15 cellular contexts compared by ENCODE assay signal in genomic region chr14:74570696-74571095, GRCh38. TPM values are rescaled to one million over a fixed set of nuclear protein-coding genes. Genes with fewer than 3 reads are reported as not detected.
A peak's percentile ranks its signal among the peaks of the same experiment; 100 is the strongest.
DNase-seq lines count a peak whose midpoint lies in the region; ATAC-seq and TF ChIP-seq lines count a peak whose summit lies in the region.
"Had no signal": no experiment of that assay in that cellular context is flagged by ENCODE, and none has a peak within 500 bp of the region (broad histone marks: within the 10 kb centered on the region; RNA-seq: fewer than 3 reads in every experiment).

No MANE protein-coding gene starts in this region.

- H3K9me3 ChIP-seq in heart left ventricle, result no peaks in the 10 kb centered on the region
- H3K9me3 ChIP-seq in esophagus squamous epithelium, result no peaks in the 10 kb centered on the region
- H3K9me3 ChIP-seq in sigmoid colon, result no peaks in the 10 kb centered on the region
- H3K9me3 ChIP-seq in uterus, result no peaks in the 10 kb centered on the region
- H3K9me3 ChIP-seq: adrenal gland had no signal

- intact Hi-C loops in heart left ventricle (cut with DNase I), result no loop called here
- intact Hi-C loops in left ventricle myocardium superior (cut with micrococcal nuclease), result no loop called here
- intact Hi-C loops in esophagus squamous epithelium (cut with DNase I), result no loop called here
- intact Hi-C loops in sigmoid colon (cut with DNase I), result no loop called here
- intact Hi-C loops in uterus (cut with DNase I; ENCODE audit: low total_unique reads), result no loop called here

- TF ChIP-seq CTCF in heart left ventricle (IDR thresholded peaks at IDR 0.05) (no peak), esophagus squamous epithelium (IDR thresholded peaks at IDR 0.05) (no peak), sigmoid colon (IDR thresholded peaks at IDR 0.05) (no peak), uterus (IDR thresholded peaks at IDR 0.05) (no peak)

- TF ChIP-seq EP300 in sigmoid colon (IDR thresholded peaks at IDR 0.05), result no peak

- WGBS in heart left ventricle, 4 donors, result 86 to 92% (median 88%) methylated on average over 5 of the region's 5 CpGs
- 59 to 61% methylated on average over 4 to 5 of the region's 5 CpGs for WGBS in esophagus squamous epithelium, 2 donors
- WGBS in sigmoid colon, 2 donors, result 83 to 89% methylated on average over 5 of the region's 5 CpGs

- peak in 2 of 5 donors; percentile 12 to 17 for DNase-seq in heart left ventricle
- no peak for DNase-seq in left ventricle myocardium superior
- no peak for DNase-seq in esophagus squamous epithelium (lab: John Stamatoyannopoulos, UW)
- no peak for DNase-seq in sigmoid colon
- DNase-seq in uterus, result no peak
- DNase-seq in NCI-H345 treated with DMSO at 0.1 percent for 48 hours (lab: John Stamatoyannopoulos, UW; ENCODE audit: unreplicated experiment), result no peak
- no peak for DNase-seq in KBM-7
- no peak for DNase-seq in stimulated activated CD4-positive, alpha-beta T cell treated with anti-CD3 and anti-CD28 coated beads, Interleukin-15, amount 100 ng/mL, for 24 hours
- DNase-seq: activated CD4-positive, alpha-beta T cell treated with anti-CD3 and anti-CD28 coated beads, Interleukin-2, amount 10 ng/mL, durations not matched to agents 7 days and 5 days; activated T-cell treated with anti-CD3 and anti-CD28 coated beads, Interleukin-2, amount 50 U/mL, for 72 hours; adrenal gland; CD8-positive, alpha-beta T cell; cortex of kidney; NCI-H2081 treated with DMSO at 0.1 percent for 48 hours; SIG-M5 had no signal

- TF ChIP-seq POLR2A in heart left ventricle (IDR thresholded peaks at IDR 0.05) (no peak), esophagus squamous epithelium (IDR thresholded peaks at IDR 0.05) (no peak), sigmoid colon (IDR thresholded peaks at IDR 0.05) (no peak), uterus (IDR thresholded peaks at IDR 0.05) (no peak)

- ATAC-seq in heart left ventricle, result no peak
- ATAC-seq in left ventricle myocardium superior, result no peak
- ATAC-seq: activated T-cell treated with anti-CD3 and anti-CD28 coated beads, Interleukin-2, amount 50 U/mL, for 72 hours; CD8-positive, alpha-beta T cell had no signal

- peaks cover 0 to 94% (median 44%) of the 10 kb centered on the region in 12 donors for H3K4me1 ChIP-seq in heart left ventricle
- H3K4me1 ChIP-seq in esophagus squamous epithelium, result peaks cover 78 to 100% (median 80%) of the 10 kb centered on the region in 3 donors
- peaks cover 0 to 51% (median 31%) of the 10 kb centered on the region in 4 donors for H3K4me1 ChIP-seq in sigmoid colon
- peaks cover 0 to 7% of the 10 kb centered on the region in 2 donors for H3K4me1 ChIP-seq in uterus

- H3K4me3 ChIP-seq in heart left ventricle (no peak overlapping the region), esophagus squamous epithelium (no peak overlapping the region), sigmoid colon (no peak overlapping the region), uterus (no peak overlapping the region)

- H3K27ac ChIP-seq in heart left ventricle (peak overlapping the region in 8 of 12 donors; percentile 60 to 91 (median 77)), esophagus squamous epithelium (peak overlapping the region; percentile 75 to 95 (median 90)), sigmoid colon (peak overlapping the region; percentile 60 to 86 (median 79)), uterus (peak overlapping the region; percentile 88 to 93)

- no peaks in the 10 kb centered on the region for H3K36me3 ChIP-seq in heart left ventricle
- H3K36me3 ChIP-seq in esophagus squamous epithelium, result no peaks in the 10 kb centered on the region
- H3K36me3 ChIP-seq in sigmoid colon, result no peaks in the 10 kb centered on the region
- no peaks in the 10 kb centered on the region for H3K36me3 ChIP-seq in uterus
- H3K36me3 ChIP-seq: adrenal gland had no signal

- in situ Hi-C loops in KBM-7 (cut with MboI; ENCODE audit: low pct_unique_long_range_greater_than_20kb, low sequenced_read_pairs), result no loop called here

- H3K27me3 ChIP-seq in heart left ventricle (no peaks in the 10 kb centered on the region), esophagus squamous epithelium (no peaks in the 10 kb centered on the region), sigmoid colon (no peaks in the 10 kb centered on the region), uterus (no peaks in the 10 kb centered on the region)
- H3K27me3 ChIP-seq: adrenal gland had no signal

RNA-seq across cellular contexts. Expression of gene LTBP2, which starts 41.3 kb away (rescaled TPM):
- total RNA-seq in heart left ventricle (10 to 100 TPM; 19.1 to 69.1 (median 36.1) TPM), left ventricle myocardium superior (16.0 TPM), esophagus squamous epithelium (10 to 100 TPM; 10.3 to 41.6 (median 17.0) TPM), sigmoid colon (10 to 100 TPM; 12.1 to 71.2 (median 15.3) TPM), uterus (10 to 100 TPM; 18.8 to 70.6 (median 35.1) TPM)
- polyA plus RNA-seq in heart left ventricle (1 to 10 TPM; 4.0 to 8.4 TPM), sigmoid colon (1 to 10 TPM in 2 of 3 donors, under 1 TPM in 1; 0.46 to 7.1 (median 1.2) TPM)
